Comparison of ENCODE assay signal across 1 cellular context in the genomic region with DNA sequence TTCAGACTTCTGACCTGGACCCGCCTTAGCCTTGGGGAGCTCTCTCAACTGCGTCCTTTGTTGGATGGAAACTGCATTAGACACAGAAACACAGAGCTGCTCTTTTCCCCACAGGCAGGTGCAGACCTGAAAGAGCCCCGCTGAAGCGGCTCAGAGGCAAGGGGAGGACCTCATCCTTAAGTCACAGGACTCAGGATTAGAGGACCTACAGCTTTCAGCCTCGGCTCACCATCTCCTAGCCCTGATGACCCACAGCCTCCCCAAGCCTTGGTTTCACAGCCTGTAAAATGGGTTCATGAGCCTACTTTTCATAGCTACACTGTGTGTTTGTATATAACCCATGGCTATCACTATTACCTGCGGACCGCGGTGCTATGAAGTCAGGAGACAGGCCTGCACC.
TF ChIP-seq lines count a peak whose summit lies in the region.

No MANE protein-coding gene starts in this region.

TF ChIP-seq in HepG2, 621 proteins besides CTCF, POLR2A, EP300 and RAD21:
- TF ChIP-seq ZFP1 (CRISPR knock-in tag; IDR thresholded peaks at IDR 0.05) (no peak), ZNF678 (CRISPR knock-in tag; IDR thresholded peaks at IDR 0.05) (no peak), ZNF629 (CRISPR knock-in tag; conservative IDR thresholded peaks at IDR 0.05) (peak; percentile 94), ZFY (CRISPR knock-in tag; IDR thresholded peaks at IDR 0.05) (no peak), ZNF552 (CRISPR knock-in tag; IDR thresholded peaks at IDR 0.05; ENCODE audit: borderline replicate concordance) (no peak), EEA1 (CRISPR knock-in tag; IDR thresholded peaks at IDR 0.05; ENCODE audit: borderline replicate concordance) (no peak), ZMYM3 (CRISPR knock-in tag; IDR thresholded peaks at IDR 0.05) (peak; percentile 84), ZNF383 (CRISPR knock-in tag; IDR thresholded peaks at IDR 0.05; ENCODE audit: borderline replicate concordance) (no peak), KDM1A (CRISPR knock-in tag; IDR thresholded peaks at IDR 0.05) (0 out of 2 replicates have a peak, but pooled peaks have one; percentile 35), NONO (IDR thresholded peaks at IDR 0.05) (no peak), NONO (CRISPR knock-in tag; conservative IDR thresholded peaks at IDR 0.05) (no peak), ZNF564 (CRISPR knock-in tag; IDR thresholded peaks at IDR 0.05) (no peak), ZSCAN12 (CRISPR knock-in tag; IDR thresholded peaks at IDR 0.05) (no peak), TAF1 (CRISPR knock-in tag; IDR thresholded peaks at IDR 0.05) (no peak)
- TF ChIP-seq, protein P1, sequence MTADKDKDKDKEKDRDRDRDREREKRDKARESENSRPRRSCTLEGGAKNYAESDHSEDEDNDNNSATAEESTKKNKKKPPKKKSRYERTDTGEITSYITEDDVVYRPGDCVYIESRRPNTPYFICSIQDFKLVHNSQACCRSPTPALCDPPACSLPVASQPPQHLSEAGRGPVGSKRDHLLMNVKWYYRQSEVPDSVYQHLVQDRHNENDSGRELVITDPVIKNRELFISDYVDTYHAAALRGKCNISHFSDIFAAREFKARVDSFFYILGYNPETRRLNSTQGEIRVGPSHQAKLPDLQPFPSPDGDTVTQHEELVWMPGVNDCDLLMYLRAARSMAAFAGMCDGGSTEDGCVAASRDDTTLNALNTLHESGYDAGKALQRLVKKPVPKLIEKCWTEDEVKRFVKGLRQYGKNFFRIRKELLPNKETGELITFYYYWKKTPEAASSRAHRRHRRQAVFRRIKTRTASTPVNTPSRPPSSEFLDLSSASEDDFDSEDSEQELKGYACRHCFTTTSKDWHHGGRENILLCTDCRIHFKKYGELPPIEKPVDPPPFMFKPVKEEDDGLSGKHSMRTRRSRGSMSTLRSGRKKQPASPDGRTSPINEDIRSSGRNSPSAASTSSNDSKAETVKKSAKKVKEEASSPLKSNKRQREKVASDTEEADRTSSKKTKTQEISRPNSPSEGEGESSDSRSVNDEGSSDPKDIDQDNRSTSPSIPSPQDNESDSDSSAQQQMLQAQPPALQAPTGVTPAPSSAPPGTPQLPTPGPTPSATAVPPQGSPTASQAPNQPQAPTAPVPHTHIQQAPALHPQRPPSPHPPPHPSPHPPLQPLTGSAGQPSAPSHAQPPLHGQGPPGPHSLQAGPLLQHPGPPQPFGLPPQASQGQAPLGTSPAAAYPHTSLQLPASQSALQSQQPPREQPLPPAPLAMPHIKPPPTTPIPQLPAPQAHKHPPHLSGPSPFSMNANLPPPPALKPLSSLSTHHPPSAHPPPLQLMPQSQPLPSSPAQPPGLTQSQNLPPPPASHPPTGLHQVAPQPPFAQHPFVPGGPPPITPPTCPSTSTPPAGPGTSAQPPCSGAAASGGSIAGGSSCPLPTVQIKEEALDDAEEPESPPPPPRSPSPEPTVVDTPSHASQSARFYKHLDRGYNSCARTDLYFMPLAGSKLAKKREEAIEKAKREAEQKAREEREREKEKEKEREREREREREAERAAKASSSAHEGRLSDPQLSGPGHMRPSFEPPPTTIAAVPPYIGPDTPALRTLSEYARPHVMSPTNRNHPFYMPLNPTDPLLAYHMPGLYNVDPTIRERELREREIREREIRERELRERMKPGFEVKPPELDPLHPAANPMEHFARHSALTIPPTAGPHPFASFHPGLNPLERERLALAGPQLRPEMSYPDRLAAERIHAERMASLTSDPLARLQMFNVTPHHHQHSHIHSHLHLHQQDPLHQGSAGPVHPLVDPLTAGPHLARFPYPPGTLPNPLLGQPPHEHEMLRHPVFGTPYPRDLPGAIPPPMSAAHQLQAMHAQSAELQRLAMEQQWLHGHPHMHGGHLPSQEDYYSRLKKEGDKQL (CRISPR knock-in tag; IDR thresholded peaks at IDR 0.05; ENCODE audit: low read depth) = no peak
- TF ChIP-seq, protein P2, sequence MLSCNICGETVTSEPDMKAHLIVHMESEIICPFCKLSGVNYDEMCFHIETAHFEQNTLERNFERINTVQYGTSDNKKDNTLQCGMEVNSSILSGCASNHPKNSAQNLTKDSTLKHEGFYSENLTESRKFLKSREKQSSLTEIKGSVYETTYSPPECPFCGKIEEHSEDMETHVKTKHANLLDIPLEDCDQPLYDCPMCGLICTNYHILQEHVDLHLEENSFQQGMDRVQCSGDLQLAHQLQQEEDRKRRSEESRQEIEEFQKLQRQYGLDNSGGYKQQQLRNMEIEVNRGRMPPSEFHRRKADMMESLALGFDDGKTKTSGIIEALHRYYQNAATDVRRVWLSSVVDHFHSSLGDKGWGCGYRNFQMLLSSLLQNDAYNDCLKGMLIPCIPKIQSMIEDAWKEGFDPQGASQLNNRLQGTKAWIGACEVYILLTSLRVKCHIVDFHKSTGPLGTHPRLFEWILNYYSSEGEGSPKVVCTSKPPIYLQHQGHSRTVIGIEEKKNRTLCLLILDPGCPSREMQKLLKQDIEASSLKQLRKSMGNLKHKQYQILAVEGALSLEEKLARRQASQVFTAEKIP (CRISPR knock-in tag; IDR thresholded peaks at IDR 0.05; ENCODE audit: borderline replicate concordance) = no peak
- TF ChIP-seq, protein P3, sequence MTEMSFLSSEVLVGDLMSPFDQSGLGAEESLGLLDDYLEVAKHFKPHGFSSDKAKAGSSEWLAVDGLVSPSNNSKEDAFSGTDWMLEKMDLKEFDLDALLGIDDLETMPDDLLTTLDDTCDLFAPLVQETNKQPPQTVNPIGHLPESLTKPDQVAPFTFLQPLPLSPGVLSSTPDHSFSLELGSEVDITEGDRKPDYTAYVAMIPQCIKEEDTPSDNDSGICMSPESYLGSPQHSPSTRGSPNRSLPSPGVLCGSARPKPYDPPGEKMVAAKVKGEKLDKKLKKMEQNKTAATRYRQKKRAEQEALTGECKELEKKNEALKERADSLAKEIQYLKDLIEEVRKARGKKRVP (CRISPR knock-in tag; IDR thresholded peaks at IDR 0.05) = no peak
- TF ChIP-seq, protein P4, sequence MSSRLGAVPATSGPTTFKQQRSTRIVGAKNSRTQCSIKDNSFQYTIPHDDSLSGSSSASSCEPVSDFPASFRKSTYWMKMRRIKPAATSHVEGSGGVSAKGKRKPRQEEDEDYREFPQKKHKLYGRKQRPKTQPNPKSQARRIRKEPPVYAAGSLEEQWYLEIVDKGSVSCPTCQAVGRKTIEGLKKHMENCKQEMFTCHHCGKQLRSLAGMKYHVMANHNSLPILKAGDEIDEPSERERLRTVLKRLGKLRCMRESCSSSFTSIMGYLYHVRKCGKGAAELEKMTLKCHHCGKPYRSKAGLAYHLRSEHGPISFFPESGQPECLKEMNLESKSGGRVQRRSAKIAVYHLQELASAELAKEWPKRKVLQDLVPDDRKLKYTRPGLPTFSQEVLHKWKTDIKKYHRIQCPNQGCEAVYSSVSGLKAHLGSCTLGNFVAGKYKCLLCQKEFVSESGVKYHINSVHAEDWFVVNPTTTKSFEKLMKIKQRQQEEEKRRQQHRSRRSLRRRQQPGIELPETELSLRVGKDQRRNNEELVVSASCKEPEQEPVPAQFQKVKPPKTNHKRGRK (CRISPR knock-in tag; IDR thresholded peaks at IDR 0.05) = no peak
- TF ChIP-seq, protein P5, sequence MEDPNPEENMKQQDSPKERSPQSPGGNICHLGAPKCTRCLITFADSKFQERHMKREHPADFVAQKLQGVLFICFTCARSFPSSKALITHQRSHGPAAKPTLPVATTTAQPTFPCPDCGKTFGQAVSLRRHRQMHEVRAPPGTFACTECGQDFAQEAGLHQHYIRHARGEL (CRISPR knock-in tag; IDR thresholded peaks at IDR 0.05) = no peak
TF ChIP-seq in HepG2: peak in this region for 3.
